Comparison of ENCODE assay signal across 2 cellular contexts in the genomic region with DNA sequence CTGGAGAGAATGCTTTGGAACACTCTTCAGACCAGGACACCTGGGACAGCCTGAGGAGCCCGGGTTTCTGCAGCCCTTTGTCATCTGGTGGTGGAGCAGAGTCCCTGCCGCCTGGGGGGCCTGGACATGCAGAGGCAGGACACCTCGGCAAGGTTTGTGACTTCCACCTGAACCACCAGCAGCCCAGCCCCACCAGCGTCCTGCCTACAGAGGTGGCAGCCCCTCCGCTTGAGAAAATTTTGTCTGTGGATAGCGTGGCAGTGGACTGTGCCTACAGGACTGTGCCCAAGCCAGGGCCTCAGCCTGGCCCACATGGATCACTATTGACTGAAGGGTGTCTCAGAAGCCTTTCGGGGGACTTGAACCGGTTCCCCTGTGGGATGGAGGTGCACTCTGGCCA.
TF ChIP-seq lines count a peak whose summit lies in the region.

No MANE protein-coding gene starts in this region.

TF ChIP-seq in SK-N-SH treated with all-trans-retinoic acid at 6 μM for 48 hours, 23 proteins besides CTCF, POLR2A, EP300 and RAD21 (continued from another document):
- TF ChIP-seq, protein P1, sequence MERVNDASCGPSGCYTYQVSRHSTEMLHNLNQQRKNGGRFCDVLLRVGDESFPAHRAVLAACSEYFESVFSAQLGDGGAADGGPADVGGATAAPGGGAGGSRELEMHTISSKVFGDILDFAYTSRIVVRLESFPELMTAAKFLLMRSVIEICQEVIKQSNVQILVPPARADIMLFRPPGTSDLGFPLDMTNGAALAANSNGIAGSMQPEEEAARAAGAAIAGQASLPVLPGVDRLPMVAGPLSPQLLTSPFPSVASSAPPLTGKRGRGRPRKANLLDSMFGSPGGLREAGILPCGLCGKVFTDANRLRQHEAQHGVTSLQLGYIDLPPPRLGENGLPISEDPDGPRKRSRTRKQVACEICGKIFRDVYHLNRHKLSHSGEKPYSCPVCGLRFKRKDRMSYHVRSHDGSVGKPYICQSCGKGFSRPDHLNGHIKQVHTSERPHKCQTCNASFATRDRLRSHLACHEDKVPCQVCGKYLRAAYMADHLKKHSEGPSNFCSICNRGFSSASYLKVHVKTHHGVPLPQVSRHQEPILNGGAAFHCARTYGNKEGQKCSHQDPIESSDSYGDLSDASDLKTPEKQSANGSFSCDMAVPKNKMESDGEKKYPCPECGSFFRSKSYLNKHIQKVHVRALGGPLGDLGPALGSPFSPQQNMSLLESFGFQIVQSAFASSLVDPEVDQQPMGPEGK (CRISPR knock-in tag; IDR thresholded peaks at IDR 0.05; ENCODE audit: borderline replicate concordance), result no peak
- no peak for TF ChIP-seq RARB (CRISPR knock-in tag; IDR thresholded peaks at IDR 0.05)

TF ChIP-seq in SK-N-SH, 30 proteins besides CTCF, POLR2A, EP300 and RAD21 (continued from another document):
- TF ChIP-seq MEF2A (IDR thresholded peaks at IDR 0.05; ENCODE audit: borderline replicate concordance, low read depth) (no peak), SMC3 (IDR thresholded peaks at IDR 0.05; ENCODE audit: low read depth, low read length) (no peak), MXI1 (IDR thresholded peaks at IDR 0.05; ENCODE audit: low read depth, low read length) (no peak)
- TF ChIP-seq, protein P2, sequence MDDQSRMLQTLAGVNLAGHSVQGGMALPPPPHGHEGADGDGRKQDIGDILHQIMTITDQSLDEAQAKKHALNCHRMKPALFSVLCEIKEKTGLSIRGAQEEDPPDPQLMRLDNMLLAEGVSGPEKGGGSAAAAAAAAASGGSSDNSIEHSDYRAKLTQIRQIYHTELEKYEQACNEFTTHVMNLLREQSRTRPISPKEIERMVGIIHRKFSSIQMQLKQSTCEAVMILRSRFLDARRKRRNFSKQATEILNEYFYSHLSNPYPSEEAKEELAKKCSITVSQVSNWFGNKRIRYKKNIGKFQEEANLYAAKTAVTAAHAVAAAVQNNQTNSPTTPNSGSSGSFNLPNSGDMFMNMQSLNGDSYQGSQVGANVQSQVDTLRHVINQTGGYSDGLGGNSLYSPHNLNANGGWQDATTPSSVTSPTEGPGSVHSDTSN (IDR thresholded peaks at IDR 0.05), result no peak
- TF ChIP-seq, protein P3, sequence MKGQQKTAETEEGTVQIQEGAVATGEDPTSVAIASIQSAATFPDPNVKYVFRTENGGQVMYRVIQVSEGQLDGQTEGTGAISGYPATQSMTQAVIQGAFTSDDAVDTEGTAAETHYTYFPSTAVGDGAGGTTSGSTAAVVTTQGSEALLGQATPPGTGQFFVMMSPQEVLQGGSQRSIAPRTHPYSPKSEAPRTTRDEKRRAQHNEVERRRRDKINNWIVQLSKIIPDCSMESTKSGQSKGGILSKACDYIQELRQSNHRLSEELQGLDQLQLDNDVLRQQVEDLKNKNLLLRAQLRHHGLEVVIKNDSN (IDR thresholded peaks at IDR 0.05; ENCODE audit: borderline replicate concordance, low read depth), result no peak
- TF ChIP-seq, protein P4, sequence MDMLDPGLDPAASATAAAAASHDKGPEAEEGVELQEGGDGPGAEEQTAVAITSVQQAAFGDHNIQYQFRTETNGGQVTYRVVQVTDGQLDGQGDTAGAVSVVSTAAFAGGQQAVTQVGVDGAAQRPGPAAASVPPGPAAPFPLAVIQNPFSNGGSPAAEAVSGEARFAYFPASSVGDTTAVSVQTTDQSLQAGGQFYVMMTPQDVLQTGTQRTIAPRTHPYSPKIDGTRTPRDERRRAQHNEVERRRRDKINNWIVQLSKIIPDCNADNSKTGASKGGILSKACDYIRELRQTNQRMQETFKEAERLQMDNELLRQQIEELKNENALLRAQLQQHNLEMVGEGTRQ (IDR thresholded peaks at IDR 0.05; ENCODE audit: borderline replicate concordance, low read depth, low read length), result no peak
